8 cellular contexts compared by ENCODE assay signal in genomic region chr22:31662668-31663037, GRCh38.
A peak's percentile ranks its signal among the peaks of the same experiment; 100 is the strongest.
DNase-seq lines count a peak whose midpoint lies in the region; ATAC-seq and TF ChIP-seq lines count a peak whose summit lies in the region.

No MANE protein-coding gene starts in this region.

- no peak overlapping the region; the same call in 1 of the 2 replicates for H3K27ac ChIP-seq in SU-DHL-6 (ENCODE audit: low read depth, low read length)

- no peaks in the 10 kb centered on the region for H3K27me3 ChIP-seq in SU-DHL-6 (ENCODE audit: low read length)

- ATAC-seq in GM21423 (IDR thresholded peaks at IDR 0.05; ENCODE audit: unreplicated experiment), result no peak
- no peak for ATAC-seq in HG03097 (IDR thresholded peaks at IDR 0.05; ENCODE audit: low FRiP score, unreplicated experiment)

- peak overlapping the region; percentile 88 for H3K4me2 ChIP-seq in SU-DHL-6 (ENCODE audit: low read depth, low read length, poor library complexity, severe bottlenecking)

- no peaks in the 10 kb centered on the region for H3K9me2 ChIP-seq in SU-DHL-6 (replicated peaks; ENCODE audit: insufficient read depth, low read length)

- no peaks in the 10 kb centered on the region for H3K36me3 ChIP-seq in SU-DHL-6 (ENCODE audit: low read length)

- H3F3A ChIP-seq in SU-DHL-6 (ENCODE audit: insufficient read depth), result no peaks in the 10 kb centered on the region

- DNase-seq in GM12865 (ENCODE audit: low read depth) (no peak), fibroblast of mammary gland (ENCODE audit: low read depth) (no peak), retinal pigment epithelial cell (ENCODE audit: low read depth) (no peak), NCI-H345 (lab: John Stamatoyannopoulos, UW) (no peak), nucleus accumbens (lab: John Stamatoyannopoulos, UW) (no peak)

- no peaks in the 10 kb centered on the region for H3K9me3 ChIP-seq in SU-DHL-6 (ENCODE audit: insufficient read depth, low read length)

- TF ChIP-seq CTCF in GM12865 (IDR thresholded peaks at IDR 0.05; ENCODE audit: insufficient read depth, low read depth, low read length, missing control alignments) (no peak), SU-DHL-6 (IDR thresholded peaks at IDR 0.05; ENCODE audit: insufficient read depth, low read length, poor library complexity, severe bottlenecking) (no peak), fibroblast of mammary gland (conservative IDR thresholded peaks at IDR 0.05; ENCODE audit: control insufficient read depth, insufficient read depth, low read depth, low read length) (no peak), retinal pigment epithelial cell (conservative IDR thresholded peaks at IDR 0.05; ENCODE audit: low read depth, low read length) (no peak)

- H3K79me2 ChIP-seq in SU-DHL-6 (ENCODE audit: insufficient read depth, low read length), result peaks cover 42% of the 10 kb centered on the region

- peak overlapping the region; percentile 69 for H3K9ac ChIP-seq in SU-DHL-6 (ENCODE audit: low read length)

- H3K4me3 ChIP-seq in GM12865 (ENCODE audit: low read depth, low read length), result peak overlapping the region; percentile 80
- H3K4me3 ChIP-seq in SU-DHL-6 (ENCODE audit: insufficient read depth, low read length, poor library complexity, severe bottlenecking), result peak overlapping the region; percentile 76
- H3K4me3 ChIP-seq in fibroblast of mammary gland (ENCODE audit: control insufficient read depth, low read depth, low read length), result peak overlapping the region; percentile 90
- peak overlapping the region; percentile 70 for H3K4me3 ChIP-seq in retinal pigment epithelial cell (ENCODE audit: low read length)

- H4K20me1 ChIP-seq in SU-DHL-6 (ENCODE audit: low read depth, low read length), result no peaks in the 10 kb centered on the region; the same call in 1 of the 2 replicates

- peak overlapping the region; percentile 91 for H2AFZ ChIP-seq in SU-DHL-6 (ENCODE audit: low read depth, low read length, severe bottlenecking)
